ENCODE assay signal across 18 cellular contexts in genomic region chr4:31148990-31149389, GRCh38.
A peak's percentile ranks its signal among the peaks of the same experiment; 100 is the strongest.
DNase-seq lines count a peak whose midpoint lies in the region; ATAC-seq, FAIRE-seq and TF ChIP-seq lines count a peak whose summit lies in the region.
"Had no signal": no experiment of that assay in that cellular context is flagged by ENCODE, and none has a peak within 500 bp of the region (broad histone marks: within the 10 kb centered on the region; RNA-seq: fewer than 3 reads in every experiment).

No MANE protein-coding gene starts in this region.

- no peaks in the 10 kb centered on the region for H3K79me2 ChIP-seq in H1 (ENCODE audit: control insufficient read depth in 1 of 2, insufficient read depth in 2 of 2, low read length in 2 of 2)

- H3K9me3 Mint-ChIP-seq in mesothelial cell of epicardium (no peaks in the 10 kb centered on the region), glutamatergic neuron (ENCODE audit: unreplicated experiment) (no peaks in the 10 kb centered on the region)

- no peak overlapping the region for H3K4ac ChIP-seq in H1 (replicated peaks; ENCODE audit: insufficient read length, low read depth, low read length)

- H3K9me3 ChIP-seq in HUES48 (ENCODE audit: control insufficient read depth, insufficient read depth, low read length) (no peaks in the 10 kb centered on the region), H1 (ENCODE audit: insufficient read depth in 2 of 2, low read depth in 1 of 2, low read length in 1 of 2) (no peaks in the 10 kb centered on the region)

- H3K23ac ChIP-seq in H1 (ENCODE audit: insufficient read length), result no peak overlapping the region

- H3K18ac ChIP-seq in H1 (ENCODE audit: extremely low read depth, low read length), result no peak overlapping the region; the same call in 1 of the 2 replicates

- H4K8ac ChIP-seq in H1 (ENCODE audit: extremely low read depth, insufficient read depth, low read length), result no peak overlapping the region

- no peak overlapping the region for H4K91ac ChIP-seq in H1 (replicated peaks; ENCODE audit: insufficient read length, low read length)

- H3K27me3 Mint-ChIP-seq in mesothelial cell of epicardium (ENCODE audit: low read depth) (no peaks in the 10 kb centered on the region), glutamatergic neuron (ENCODE audit: unreplicated experiment) (no peaks in the 10 kb centered on the region)
- H3K27me3 Mint-ChIP-seq: B cell; CD4-positive, alpha-beta T cell had no signal

- H3K4me1 Mint-ChIP-seq in mesothelial cell of epicardium, result peaks cover 12% of the 10 kb centered on the region
- H3K4me1 Mint-ChIP-seq in glutamatergic neuron (ENCODE audit: low read depth, unreplicated experiment), result no peaks in the 10 kb centered on the region
- H3K4me1 Mint-ChIP-seq: B cell had no signal

- H3K4me1 ChIP-seq in HUES48 (ENCODE audit: control insufficient read depth, insufficient read depth, low read length) (peaks cover 25% of the 10 kb centered on the region), H1 (replicated peaks in 1 of 4; ENCODE audit: control insufficient read depth in 3 of 4, insufficient read depth in 4 of 4, low read length in 3 of 4) (peaks cover 0 to 9% (median 0%) of the 10 kb centered on the region in 4 experiments; a peak in 1 of 7 replicates)

- peak; percentile 24 for FAIRE-seq in H1 (lab: Jason Lieb, UNC)
- FAIRE-seq: D721Med, G401.6, GM12892, HepG2 had no signal

- peak overlapping the region; percentile 25; the same call in 1 of the 2 replicates for H3K9ac ChIP-seq in HUES48 (ENCODE audit: low read depth, low read length)
- H3K9ac ChIP-seq in H1 (replicated peaks in 1 of 4; ENCODE audit: extremely low read depth in 1 of 4, low read depth in 3 of 4, low read length in 3 of 4), result no peak overlapping the region

- WGBS in H1 (ENCODE audit: extremely low coverage in 1 of 2, insufficient coverage in 1 of 2, insufficient read length in 1 of 2, insufficient replicate concordance in 2 of 2, low coverage in 1 of 2, low lambda C conversion rate in 2 of 2, missing lambda C conversion rate in 1 of 2), 2 experiments, result 21% methylated on average over 1 of the region's 1 CpG; no CpG with 5 or more reads in 1 of the 2 experiments

- ATAC-seq in HG03175 (IDR thresholded peaks at IDR 0.05; ENCODE audit: unreplicated experiment), result no peak
- ATAC-seq: HCT116, HepG2 had no signal

- H3K27ac ChIP-seq in HUES48 (ENCODE audit: low read depth, low read length) (peak overlapping the region; percentile 68), H1 (ENCODE audit: low read depth, low read length) (no peak overlapping the region)

- H2BK120ac ChIP-seq in H1 (replicated peaks; ENCODE audit: low read depth, low read length), result no peak overlapping the region

- DNase-seq in H1 (ENCODE audit: low read depth in 1 of 2, low spot score in 2 of 2), result no peak
- no peak for DNase-seq in mesothelial cell of epicardium (ENCODE audit: low spot score in 2 of 2, unreplicated experiment in 2 of 2)
- no peak for DNase-seq in midbrain (lab: John Stamatoyannopoulos, UW)
- no peak for DNase-seq in COLO829 (ENCODE audit: low spot score)
- no peak for DNase-seq in glutamatergic neuron
- DNase-seq: C1 segment of cervical spinal cord; CD4-positive, alpha-beta T cell; DMS153; DMS79 treated with DMSO at 0.1 percent for 48 hours; EL had no signal

- POLR2A ChIA-PET in H1 (lab: Charles Lee; ENCODE audit: partially characterized antibody), result no interaction called here

- H3K4me3 Mint-ChIP-seq in mesothelial cell of epicardium (no peak overlapping the region), glutamatergic neuron (ENCODE audit: unreplicated experiment) (no peak overlapping the region)
- H3K4me3 Mint-ChIP-seq: B cell; CD4-positive, alpha-beta T cell had no signal

- no peaks in the 10 kb centered on the region for H3K27me3 ChIP-seq in HUES48 (ENCODE audit: control insufficient read depth, insufficient read depth, low read length)
- H3K27me3 ChIP-seq in H1 (replicated peaks in 1 of 4; ENCODE audit: control insufficient read depth in 3 of 4, extremely low read depth in 1 of 4, insufficient read depth in 3 of 4, low read length in 3 of 4), result no peaks in the 10 kb centered on the region

- H2AFZ ChIP-seq in H1 (ENCODE audit: low read length), result no peak overlapping the region

- TF ChIP-seq EP300 in H1 (IDR thresholded peaks at IDR 0.05; ENCODE audit: borderline replicate concordance in 1 of 2, low read depth in 2 of 2, low read length in 2 of 2), result no peak

- H3K4me3 ChIP-seq in HUES48 (ENCODE audit: low read depth, low read length) (peak overlapping the region; percentile 27), H1 (ENCODE audit: extremely low read depth in 1 of 4, insufficient read depth in 2 of 4, low read depth in 3 of 4, low read length in 4 of 4) (no peak overlapping the region)

- H3K36me3 Mint-ChIP-seq in mesothelial cell of epicardium (peaks cover 9% of the 10 kb centered on the region), glutamatergic neuron (ENCODE audit: unreplicated experiment) (no peaks in the 10 kb centered on the region)

- H3K27ac Mint-ChIP-seq in mesothelial cell of epicardium (peak overlapping the region; percentile 43), glutamatergic neuron (ENCODE audit: unreplicated experiment) (no peak overlapping the region)
- H3K27ac Mint-ChIP-seq: B cell; CD4-positive, alpha-beta T cell had no signal

- no peak overlapping the region for H3K56ac ChIP-seq in H1 (replicated peaks; ENCODE audit: insufficient read length, low read depth, low read length)

- H3K79me1 ChIP-seq in H1 (ENCODE audit: low read depth, low read length), result no peaks in the 10 kb centered on the region

- CTCF ChIA-PET in H1 (lab: Charles Lee; ENCODE audit: partially characterized antibody), result no interaction called here

- H3K36me3 ChIP-seq in HUES48 (ENCODE audit: control insufficient read depth, insufficient read depth, low read length) (no peaks in the 10 kb centered on the region), H1 (ENCODE audit: control insufficient read depth in 2 of 4, insufficient read depth in 4 of 4, low read length in 3 of 4) (no peaks in the 10 kb centered on the region)

- H2BK15ac ChIP-seq in H1 (ENCODE audit: low read length), result no peak overlapping the region

- no peak overlapping the region for H4K5ac ChIP-seq in H1 (ENCODE audit: insufficient read length, low read depth, low read length)

- H2BK5ac ChIP-seq in H1 (ENCODE audit: low read depth, low read length), result no peak overlapping the region

- no peaks in the 10 kb centered on the region for H3K23me2 ChIP-seq in H1 (ENCODE audit: low read depth, low read length)

- H3K4me2 ChIP-seq in H1 (ENCODE audit: insufficient read depth in 1 of 2, low read depth in 2 of 2, low read length in 2 of 2), result no peak overlapping the region

- H2BK20ac ChIP-seq in H1 (ENCODE audit: low read length), result no peak overlapping the region

- no peak overlapping the region for H2AK5ac ChIP-seq in H1 (ENCODE audit: low read depth, low read length)

- no peak overlapping the region for H3K14ac ChIP-seq in H1 (ENCODE audit: insufficient read length)

- TF ChIP-seq RAD21 in H1 (IDR thresholded peaks at IDR 0.05 in 1 of 2, conservative IDR thresholded peaks at IDR 0.05 in 1 of 2; ENCODE audit: low read depth in 2 of 2, low read length in 2 of 2), result no peak

- H4K20me1 ChIP-seq in H1 (replicated peaks in 1 of 2; ENCODE audit: control insufficient read depth in 1 of 2, insufficient read depth in 2 of 2, low read length in 2 of 2), result no peaks in the 10 kb centered on the region

- TF ChIP-seq CTCF in H1 (IDR thresholded peaks at IDR 0.05; ENCODE audit: control extremely low read depth in 1 of 3, insufficient read depth in 1 of 3, low read depth in 1 of 3, low read length in 3 of 3) (no peak), mesothelial cell of epicardium (IDR thresholded peaks at IDR 0.05; ENCODE audit: unreplicated experiment) (no peak), glutamatergic neuron (IDR thresholded peaks at IDR 0.05; ENCODE audit: partially characterized antibody, unreplicated experiment) (no peak)

- no peak overlapping the region for H2BK12ac ChIP-seq in H1 (ENCODE audit: low read depth, low read length)

- TF ChIP-seq POLR2A in H1 (IDR thresholded peaks at IDR 0.05; ENCODE audit: control extremely low read depth in 1 of 2, low read depth in 2 of 2, low read length in 2 of 2), result no peak

TF ChIP-seq in H1, 55 proteins besides CTCF, POLR2A, EP300 and RAD21:
- TF ChIP-seq TAF7 (optimal IDR thresholded peaks at IDR 0.05; ENCODE audit: borderline replicate concordance, low read depth, low read length) (no peak), FOSL1 (IDR thresholded peaks at IDR 0.05; ENCODE audit: insufficient read depth, low read depth, low read length) (no peak), MAFK (IDR thresholded peaks at IDR 0.05; ENCODE audit: low read depth, low read length) (0 out of 2 replicates have a peak, but pooled peaks have one; percentile 2), ATF3 (IDR thresholded peaks at IDR 0.05; ENCODE audit: insufficient read depth, low read depth, low read length) (no peak)
